In the genomic region with DNA sequence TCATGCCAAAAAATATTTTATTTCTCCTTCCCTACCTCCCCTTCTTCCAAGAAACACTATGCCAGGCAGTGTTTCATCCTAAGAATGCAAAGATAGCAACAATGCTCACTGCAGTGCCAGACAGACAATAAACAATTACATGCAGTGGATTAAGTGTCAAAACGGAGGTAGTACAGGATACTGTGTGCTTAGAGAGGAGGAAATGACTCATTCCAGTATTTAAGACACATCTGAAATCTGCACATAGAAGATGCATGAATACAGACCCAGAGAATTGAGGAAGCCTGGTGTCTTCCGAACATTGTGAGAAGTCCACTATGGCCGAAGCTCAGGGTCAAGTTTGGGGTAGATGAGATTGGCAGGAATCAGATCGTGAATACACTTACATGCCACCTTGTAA, we compare ENCODE assay signal across 8 cellular contexts.
DNase-seq lines count a peak whose midpoint lies in the region; ATAC-seq and TF ChIP-seq lines count a peak whose summit lies in the region.

No MANE protein-coding gene starts in this region.

- H3K56ac ChIP-seq in H9 (ENCODE audit: insufficient read length, low read depth, low read length) = no peak overlapping the region

- no peak overlapping the region for H3K9ac ChIP-seq in H9 (ENCODE audit: extremely low read depth, insufficient read length, low read length)

- TF ChIP-seq CTCF in H9 (conservative IDR thresholded peaks at IDR 0.05) = no peak
- no peak for TF ChIP-seq CTCF in brain microvascular endothelial cell (IDR thresholded peaks at IDR 0.05; ENCODE audit: low read depth, low read length, missing control alignments)
- no peak for TF ChIP-seq CTCF in psoas muscle (IDR thresholded peaks at IDR 0.05)
- TF ChIP-seq CTCF in WERI-Rb-1 (IDR thresholded peaks at IDR 0.05; ENCODE audit: low read depth, low read length) = no peak

- no peak overlapping the region for H3K14ac ChIP-seq in H9 (ENCODE audit: insufficient read depth, low read length)

- ATAC-seq in psoas muscle = peak; percentile 49 to 87 (median 68)

- H3K79me1 ChIP-seq in H9 (ENCODE audit: insufficient read depth, low read depth, low read length, poor library complexity, severe bottlenecking) = no peaks in the 10 kb centered on the region

- peak overlapping the region; percentile 69 for H3K27ac ChIP-seq in H9 (ENCODE audit: insufficient read length, low read depth, low read length)
- no peak overlapping the region for H3K27ac ChIP-seq in brain microvascular endothelial cell
- H3K27ac ChIP-seq in psoas muscle = no peak overlapping the region
- H3K27ac ChIP-seq in WERI-Rb-1 = no peak overlapping the region

- H3K4ac ChIP-seq in H9 (ENCODE audit: low read depth, low read length) = no peak overlapping the region

- H3K27ac Mint-ChIP-seq in H9 = peak overlapping the region in 1 of 3 experiments; percentile 34; a peak in 3 of 7 replicates

- no peak overlapping the region for H2BK5ac ChIP-seq in H9 (ENCODE audit: insufficient read length, low read length)

- H2BK12ac ChIP-seq in H9 (ENCODE audit: insufficient read length, low read depth, low read length) = no peak overlapping the region

- no peaks in the 10 kb centered on the region for H4K20me1 ChIP-seq in H9 (ENCODE audit: control insufficient read depth, insufficient read depth, insufficient read length)

- peaks cover 4 to 11% (median 9%) of the 10 kb centered on the region in 3 experiments; a peak in 6 of 7 replicates for H3K36me3 Mint-ChIP-seq in H9 (ENCODE audit: insufficient read depth in 1 of 3, low read depth in 3 of 3)

- H2AFZ ChIP-seq in H9 (ENCODE audit: low read length) = no peak overlapping the region

- no peak overlapping the region for H3K4me3 Mint-ChIP-seq in H9

- no peaks in the 10 kb centered on the region for H3K27me3 Mint-ChIP-seq in H9 (ENCODE audit: low read depth)

- no peak overlapping the region for H3K23ac ChIP-seq in H9 (ENCODE audit: insufficient read length, low read depth, low read length)

- no peaks in the 10 kb centered on the region for H3K27me3 ChIP-seq in H9 (ENCODE audit: insufficient read depth, low read length)
- H3K27me3 ChIP-seq in brain microvascular endothelial cell (replicated peaks) = no peaks in the 10 kb centered on the region
- H3K27me3 ChIP-seq in psoas muscle (ENCODE audit: insufficient read depth in 3 of 3, low read length in 2 of 3) = no peaks in the 10 kb centered on the region
- no peaks in the 10 kb centered on the region for H3K27me3 ChIP-seq in WERI-Rb-1 (ENCODE audit: insufficient read depth, low read depth, severe bottlenecking)

- H3K4me1 Mint-ChIP-seq in H9 = peaks cover 35 to 44% of the 10 kb centered on the region in 2 experiments

- in situ Hi-C loops in brain microvascular endothelial cell (cut with HindIII; ENCODE audit: low pct_ligation_motif_present, low sequenced_read_pairs) = no loop called here

- WGBS in H9 (ENCODE audit: extremely low coverage, insufficient read length, low lambda C conversion rate) = no CpG with 5 or more reads among the region's 4 CpGs
- WGBS in psoas muscle, 3 donors = 44 to 59% (median 51%) methylated on average over 4 of the region's 4 CpGs

- H3K79me2 ChIP-seq in H9 (ENCODE audit: insufficient read depth, low read length) = no peaks in the 10 kb centered on the region

- H4K5ac ChIP-seq in H9 (ENCODE audit: insufficient read length, low read depth, low read length) = no peak overlapping the region

- H3K9me3 Mint-ChIP-seq in H9 = no peaks in the 10 kb centered on the region; a peak in 1 of 5 replicates

- H2BK15ac ChIP-seq in H9 (ENCODE audit: low read depth, low read length) = no peak overlapping the region

- no peak overlapping the region for H4K91ac ChIP-seq in H9 (ENCODE audit: insufficient read length, low read depth, low read length)

- intact Hi-C loops in psoas muscle (cut with DNase I) = no loop called here

- no peaks in the 10 kb centered on the region for H3K9me3 ChIP-seq in H9 (ENCODE audit: control insufficient read depth, low read depth, low read length)
- H3K9me3 ChIP-seq in psoas muscle = no peaks in the 10 kb centered on the region
- no peaks in the 10 kb centered on the region for H3K9me3 ChIP-seq in WERI-Rb-1 (ENCODE audit: severe bottlenecking)

- H2AK5ac ChIP-seq in H9 (ENCODE audit: insufficient read length, low read length) = no peak overlapping the region

- H3K4me3 ChIP-seq in brain microvascular endothelial cell (ENCODE audit: low read depth, low read length) = no peak overlapping the region
- H3K4me3 ChIP-seq in psoas muscle = no peak overlapping the region
- H3K4me3 ChIP-seq in WERI-Rb-1 (ENCODE audit: low read depth, low read length) = no peak overlapping the region

- no peak overlapping the region for H3K4me2 ChIP-seq in H9 (ENCODE audit: insufficient read depth, insufficient read length, low read length)

- no peak overlapping the region for H4K8ac ChIP-seq in H9 (replicated peaks; ENCODE audit: insufficient read length, low read depth, low read length)

- no peak overlapping the region for H3T11ph ChIP-seq in H9 (ENCODE audit: low read length)

- H2BK20ac ChIP-seq in H9 (ENCODE audit: low read depth, low read length, poor library complexity, severe bottlenecking) = no peak overlapping the region

- H3K4me1 ChIP-seq in H9 (ENCODE audit: insufficient read depth, low read length) = peaks cover 8% of the 10 kb centered on the region
- H3K4me1 ChIP-seq in psoas muscle = peaks cover 3% of the 10 kb centered on the region

- no peaks in the 10 kb centered on the region for H3K36me3 ChIP-seq in brain microvascular endothelial cell (replicated peaks)
- H3K36me3 ChIP-seq in psoas muscle (ENCODE audit: insufficient read depth in 1 of 2, low read depth in 1 of 2) = peaks cover 0 to 4% of the 10 kb centered on the region in 2 donors
- H3K36me3 ChIP-seq in WERI-Rb-1 = no peaks in the 10 kb centered on the region

- no peaks in the 10 kb centered on the region for H3K23me2 ChIP-seq in H9 (ENCODE audit: insufficient read length, low read depth, low read length, poor library complexity, severe bottlenecking)

- H3K18ac ChIP-seq in H9 (ENCODE audit: insufficient read length, low read depth, low read length) = no peak overlapping the region

- H2BK120ac ChIP-seq in H9 (ENCODE audit: low read depth, low read length, poor library complexity, severe bottlenecking) = no peak overlapping the region

- DNase-seq in SIG-M5 treated with dmso at 0.1 percent for 504 hours (lab: John Stamatoyannopoulos, UW; ENCODE audit: unreplicated experiment) (peak; percentile 79), SIG-M5 (lab: John Stamatoyannopoulos, UW) (no peak), H9 (no peak), LHCN-M2 (ENCODE audit: low read depth) (peak; percentile 88), brain microvascular endothelial cell (peak; percentile 32), psoas muscle (no peak), WERI-Rb-1 (no peak), ecto neural progenitor cell (ENCODE audit: low spot score) (no peak)

Comparison
In these comparisons a context has a peak if more than half of its experiments do, and no peak if none do; other contexts are left out.
1. DNase-seq: peak in SIG-M5 treated with dmso at 0.1 percent for 504 hours (single experiment), LHCN-M2 (single experiment) and brain microvascular endothelial cell (single experiment); none in SIG-M5 (single experiment), H9 (single experiment), psoas muscle (0 of 2), WERI-Rb-1 (single experiment) and ecto neural progenitor cell (single experiment).